ENCODE assay signal across 14 cellular contexts in the genomic region with DNA sequence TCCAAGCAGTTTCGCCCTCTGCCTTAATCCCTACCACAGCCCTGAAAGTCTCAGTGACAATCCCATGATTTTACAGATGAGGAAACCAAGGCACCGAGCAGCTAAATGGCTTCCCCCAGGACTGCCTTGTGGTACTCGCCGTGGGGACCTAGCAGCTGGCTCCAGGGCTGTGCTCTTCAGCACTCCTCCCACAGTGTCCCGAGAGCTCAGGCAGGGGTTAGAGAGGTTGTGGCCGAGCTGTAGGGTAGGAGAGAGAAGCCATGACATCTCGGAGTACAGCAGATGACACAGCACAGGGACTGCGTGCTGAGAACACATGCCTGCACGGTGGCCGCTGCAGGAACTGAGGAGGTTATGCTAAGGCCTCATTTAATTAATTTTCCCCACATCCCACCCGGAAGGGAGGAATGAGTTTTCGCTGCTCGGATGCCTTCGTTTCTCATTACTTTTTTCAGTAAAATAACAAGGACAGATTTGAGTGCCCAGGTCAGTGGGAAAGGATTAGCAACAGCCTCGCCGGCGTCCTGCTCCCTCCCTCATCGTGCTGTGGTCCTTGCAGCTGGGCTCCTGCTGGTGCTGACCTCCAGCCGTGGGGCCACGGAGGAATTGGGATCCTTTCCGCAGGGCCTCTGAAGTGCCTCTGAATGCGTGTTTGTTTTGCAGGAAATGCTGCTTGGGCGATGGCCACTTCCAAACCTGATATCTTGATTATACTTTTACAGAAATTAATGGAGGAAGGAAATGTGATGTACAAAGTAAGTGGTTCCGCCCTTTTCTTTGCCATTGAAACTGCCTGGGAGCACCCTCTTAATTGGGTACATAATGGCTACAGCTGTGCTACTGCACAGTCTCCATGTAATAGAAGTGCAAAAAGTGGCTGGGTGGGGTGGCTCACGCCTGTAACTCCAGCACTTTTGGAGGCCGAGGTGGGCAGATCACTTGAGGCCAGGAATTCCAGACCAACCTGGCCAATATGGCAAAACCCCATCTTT.
DNase-seq lines count a peak whose midpoint lies in the region; ATAC-seq and TF ChIP-seq lines count a peak whose summit lies in the region.
"Had no signal": no experiment of that assay in that cellular context is flagged by ENCODE, and none has a peak within 500 bp of the region (broad histone marks: within the 10 kb centered on the region; RNA-seq: fewer than 3 reads in every experiment).

No MANE protein-coding gene starts in this region.

- no peak for TF ChIP-seq POLR2A in erythroblast (IDR thresholded peaks at IDR 0.05; ENCODE audit: low read length)

- H3K27ac ChIP-seq in CD8-positive, alpha-beta T cell (ENCODE audit: low read depth, low read length) = no peak overlapping the region
- peak overlapping the region; percentile 74 for H3K27ac ChIP-seq in epithelial cell of prostate
- H3K27ac ChIP-seq: ovary had no signal

- no peak overlapping the region for H3K4me3 Mint-ChIP-seq in CD8-positive, alpha-beta T cell
- no peak overlapping the region for H3K4me3 Mint-ChIP-seq in nephron progenitor cell
- H3K4me3 Mint-ChIP-seq in stimulated activated naive CD8-positive, alpha-beta T cell treated with anti-CD3 and anti-CD28 coated beads, Interleukin-15, amount 100 ng/mL, for 72 hours = no peak overlapping the region
- H3K4me3 Mint-ChIP-seq: activated CD8-positive, alpha-beta T cell treated with anti-CD3 and anti-CD28 coated beads, Interleukin-2, amount 10 ng/mL, durations not matched to agents 7 days and 5 days; activated naive CD4-positive, alpha-beta T cell treated with anti-CD3 and anti-CD28 coated beads, Interleukin-2, amount 50 U/mL, for 24 hours; stimulated activated naive B cell treated with anti-CD40 and anti-IgM and Interleukin-4, amounts not matched to agents 10 μg/mL and 1 μg/mL and 100 μg/mL, for 72 hours; T-helper 2 cell treated with Interferon-gamma antibody and Interleukin-4, amounts not matched to agents 5 μg/mL and 100 μg/mL, for 36 hours had no signal

- peak overlapping the region; percentile 41 for H3K27ac Mint-ChIP-seq in CD8-positive, alpha-beta T cell
- H3K27ac Mint-ChIP-seq in nephron progenitor cell = peak overlapping the region; percentile 92
- H3K27ac Mint-ChIP-seq in stimulated activated naive CD8-positive, alpha-beta T cell treated with anti-CD3 and anti-CD28 coated beads, Interleukin-15, amount 100 ng/mL, for 72 hours = no peak overlapping the region
- H3K27ac Mint-ChIP-seq: activated naive CD4-positive, alpha-beta T cell treated with anti-CD3 and anti-CD28 coated beads, Interleukin-2, amount 50 U/mL, for 24 hours; T-helper 2 cell treated with Interferon-gamma antibody and Interleukin-4, amounts not matched to agents 5 μg/mL and 100 μg/mL, for 36 hours had no signal

- H3K27me3 Mint-ChIP-seq in CD8-positive, alpha-beta T cell (ENCODE audit: low read depth) = no peaks in the 10 kb centered on the region
- peaks cover 3% of the 10 kb centered on the region for H3K27me3 Mint-ChIP-seq in nephron progenitor cell (ENCODE audit: low read depth, poor library complexity)
- H3K27me3 Mint-ChIP-seq in stimulated activated naive CD8-positive, alpha-beta T cell treated with anti-CD3 and anti-CD28 coated beads, Interleukin-15, amount 100 ng/mL, for 72 hours = no peaks in the 10 kb centered on the region
- H3K27me3 Mint-ChIP-seq: activated naive CD4-positive, alpha-beta T cell treated with anti-CD3 and anti-CD28 coated beads, Interleukin-2, amount 50 U/mL, for 24 hours; stimulated activated naive B cell treated with anti-CD40 and anti-IgM and Interleukin-4, amounts not matched to agents 10 μg/mL and 1 μg/mL and 100 μg/mL, for 72 hours had no signal

- H3K4me1 ChIP-seq in CD8-positive, alpha-beta T cell (ENCODE audit: insufficient read depth, low read length) = peaks cover 44% of the 10 kb centered on the region

- POLR2A ChIA-PET in CD8-positive, alpha-beta T cell (lab: Charles Lee) = no interaction called here

- no peak for DNase-seq in CD8-positive, alpha-beta T cell
- peak; percentile 40 for DNase-seq in NCI-H1436 treated with DMSO at 0.1 percent for 48 hours (lab: John Stamatoyannopoulos, UW)
- DNase-seq in epithelial cell of prostate (ENCODE audit: low read depth, low spot score) = no peak
- DNase-seq in nephron progenitor cell = no peak
- DNase-seq in cortex of kidney (lab: John Stamatoyannopoulos, UW) = no peak
- no peak for DNase-seq in activated CD4-positive, alpha-beta T cell treated with anti-CD3 and anti-CD28 coated beads for 4 hours
- no peak for DNase-seq in stimulated activated naive CD8-positive, alpha-beta T cell treated with anti-CD3 and anti-CD28 coated beads, Interleukin-15, amount 100 ng/mL, for 72 hours
- DNase-seq in erythroblast (lab: John Stamatoyannopoulos, UW) = no peak
- DNase-seq: NCI-H345; ovary; stimulated activated naive B cell treated with anti-CD40 and anti-IgM and Interleukin-4, amounts not matched to agents 10 μg/mL and 1 μg/mL and 100 μg/mL, for 72 hours had no signal

- H3K27me3 ChIP-seq in CD8-positive, alpha-beta T cell (ENCODE audit: insufficient read depth, low read length) = no peaks in the 10 kb centered on the region
- H3K27me3 ChIP-seq: ovary had no signal

- ATAC-seq in CD8-positive, alpha-beta T cell = no peak
- ATAC-seq in stimulated activated naive CD8-positive, alpha-beta T cell treated with anti-CD3 and anti-CD28 coated beads, Interleukin-15, amount 100 ng/mL, for 72 hours = no peak

- peaks cover 4% of the 10 kb centered on the region for H3K36me3 Mint-ChIP-seq in CD8-positive, alpha-beta T cell
- peaks cover 76% of the 10 kb centered on the region for H3K36me3 Mint-ChIP-seq in nephron progenitor cell (ENCODE audit: low read depth)
- H3K36me3 Mint-ChIP-seq: activated naive CD4-positive, alpha-beta T cell treated with anti-CD3 and anti-CD28 coated beads, Interleukin-2, amount 50 U/mL, for 24 hours had no signal

- no peaks in the 10 kb centered on the region for H3K36me3 ChIP-seq in CD8-positive, alpha-beta T cell (ENCODE audit: insufficient read depth, low read length)
- H3K36me3 ChIP-seq: ovary had no signal

- TF ChIP-seq CTCF in CD8-positive, alpha-beta T cell (IDR thresholded peaks at IDR 0.05) = no peak
- TF ChIP-seq CTCF in nephron progenitor cell (IDR thresholded peaks at IDR 0.05) = no peak

- H3K4me1 Mint-ChIP-seq in CD8-positive, alpha-beta T cell (ENCODE audit: low read depth) = peaks cover 58% of the 10 kb centered on the region
- peaks cover 14% of the 10 kb centered on the region for H3K4me1 Mint-ChIP-seq in nephron progenitor cell
- H3K4me1 Mint-ChIP-seq in stimulated activated naive CD8-positive, alpha-beta T cell treated with anti-CD3 and anti-CD28 coated beads, Interleukin-15, amount 100 ng/mL, for 72 hours = peaks cover 39% of the 10 kb centered on the region

- no peak overlapping the region for H3K4me3 ChIP-seq in CD8-positive, alpha-beta T cell (ENCODE audit: low read depth, low read length)
- H3K4me3 ChIP-seq: ovary had no signal

- H3K9me3 ChIP-seq in CD8-positive, alpha-beta T cell (ENCODE audit: low read length) = no peaks in the 10 kb centered on the region
- H3K9me3 ChIP-seq: ovary had no signal

- CTCF ChIA-PET in CD8-positive, alpha-beta T cell (lab: Charles Lee) = interaction anchor here (1.0 kb wide), 1 partner anchor 107 kb away, joined by 3 read pairs; no protein-coding TSS in a partner anchor

- no peaks in the 10 kb centered on the region for H3K9me3 Mint-ChIP-seq in CD8-positive, alpha-beta T cell
- no peaks in the 10 kb centered on the region for H3K9me3 Mint-ChIP-seq in nephron progenitor cell
- no peaks in the 10 kb centered on the region for H3K9me3 Mint-ChIP-seq in stimulated activated naive CD8-positive, alpha-beta T cell treated with anti-CD3 and anti-CD28 coated beads, Interleukin-15, amount 100 ng/mL, for 72 hours
- H3K9me3 Mint-ChIP-seq: activated naive CD4-positive, alpha-beta T cell treated with anti-CD3 and anti-CD28 coated beads, Interleukin-2, amount 50 U/mL, for 24 hours; stimulated activated naive B cell treated with anti-CD40 and anti-IgM and Interleukin-4, amounts not matched to agents 10 μg/mL and 1 μg/mL and 100 μg/mL, for 72 hours; T-helper 2 cell treated with Interferon-gamma antibody and Interleukin-4, amounts not matched to agents 5 μg/mL and 100 μg/mL, for 36 hours had no signal

- intact Hi-C loops in CD8-positive, alpha-beta T cell (cut with DNase I, micrococcal nuclease) = no loop called here

Comparison
In these comparisons a context has a peak if more than half of its experiments do, and no peak if none do; other contexts are left out.
1. H3K27ac Mint-ChIP-seq: peak in CD8-positive, alpha-beta T cell (single experiment) and nephron progenitor cell (single experiment); none in stimulated activated naive CD8-positive, alpha-beta T cell treated with anti-CD3 and anti-CD28 coated beads, Interleukin-15, amount 100 ng/mL, for 72 hours (0 of 2).